Comparison of ENCODE assay signal across 3 cellular contexts in the genomic region with DNA sequence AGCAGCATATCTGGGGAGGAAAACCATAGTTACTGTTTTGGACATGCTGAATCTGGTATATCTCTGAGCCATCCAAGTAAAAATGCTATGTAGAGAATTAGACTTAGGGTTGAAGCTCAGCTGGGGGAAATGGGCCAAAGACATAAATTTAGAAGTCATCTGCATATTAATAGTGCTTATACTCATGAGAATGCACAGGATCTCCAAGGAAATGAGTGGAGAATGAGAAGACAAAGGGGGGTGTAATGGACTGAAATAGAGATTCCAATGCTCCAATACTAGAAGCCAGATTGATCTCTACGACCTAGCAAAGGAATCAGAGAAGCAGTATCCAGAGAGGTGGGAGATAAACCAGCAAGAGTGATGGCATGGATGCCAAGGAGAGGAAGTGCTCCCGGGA. TPM values are rescaled to one million over a fixed set of nuclear protein-coding genes. Genes with fewer than 3 reads are reported as not detected.
"Had no signal": no experiment of that assay in that cellular context is flagged by ENCODE, and none has a peak within 500 bp of the region (broad histone marks: within the 10 kb centered on the region; RNA-seq: fewer than 3 reads in every experiment).

No MANE protein-coding gene starts in this region.

- H3K4me3 ChIP-seq: GM12878 had no signal

- ATAC-seq: GM12878 had no signal

- DNase-seq: GDM1, GF-D8 had no signal

RNA-seq across cellular contexts. Expression of gene FAM124A, which starts 10.3 kb away (rescaled TPM):
- total RNA-seq: GM12878 had no signal
- polyA plus RNA-seq: GM12878 had no signal
